Comparison of ENCODE assay signal across 21 cellular contexts in genomic region chr7:157329447-157329846, GRCh38. TPM values are rescaled to one million over a fixed set of nuclear protein-coding genes. Genes with fewer than 3 reads are reported as not detected.
DNase-seq lines count a peak whose midpoint lies in the region; ATAC-seq, FAIRE-seq and TF ChIP-seq lines count a peak whose summit lies in the region.
"Had no signal": no experiment of that assay in that cellular context is flagged by ENCODE, and none has a peak within 500 bp of the region (broad histone marks: within the 10 kb centered on the region; RNA-seq: fewer than 3 reads in every experiment).

No MANE protein-coding gene starts in this region.

- no peaks in the 10 kb centered on the region for H3K9me3 Mint-ChIP-seq in natural killer cell treated with Interleukin-12 subunit alpha and Interleukin-12 subunit beta and Interleukin-15 and Interleukin-18, amount 100 ng/mL, for 72 hours
- H3K9me3 Mint-ChIP-seq in natural killer cell: no peaks in the 10 kb centered on the region
- H3K9me3 Mint-ChIP-seq: CD4-positive, alpha-beta memory T cell had no signal

- H3K36me3 Mint-ChIP-seq in natural killer cell treated with Interleukin-12 subunit alpha and Interleukin-12 subunit beta and Interleukin-15 and Interleukin-18, amount 100 ng/mL, for 72 hours: no peaks in the 10 kb centered on the region
- H3K36me3 Mint-ChIP-seq in natural killer cell: no peaks in the 10 kb centered on the region
- H3K36me3 Mint-ChIP-seq: CD4-positive, alpha-beta memory T cell had no signal

- no peak overlapping the region for H3K27ac Mint-ChIP-seq in natural killer cell treated with Interleukin-12 subunit alpha and Interleukin-12 subunit beta and Interleukin-15 and Interleukin-18, amount 100 ng/mL, for 72 hours
- no peak overlapping the region for H3K27ac Mint-ChIP-seq in natural killer cell
- H3K27ac Mint-ChIP-seq: CD4-positive, alpha-beta memory T cell had no signal

- no peak for ATAC-seq in natural killer cell treated with Interleukin-12 subunit alpha and Interleukin-12 subunit beta and Interleukin-15 and Interleukin-18, amount 100 ng/mL, for 72 hours
- ATAC-seq in natural killer cell (no peak), SK-N-SH treated with all-trans-retinoic acid at 6 μM for 48 hours (peak; percentile 56), HG03039 (IDR thresholded peaks at IDR 0.05; ENCODE audit: unreplicated experiment) (no peak)

- no peak overlapping the region for H3K4me3 ChIP-seq in keratinocyte (ENCODE audit: control insufficient read depth in 2 of 3, extremely low read depth in 1 of 3, insufficient read depth in 2 of 3, low read depth in 1 of 3, low read length in 3 of 3)
- H3K4me3 ChIP-seq in testis: no peak overlapping the region
- no peak overlapping the region for H3K4me3 ChIP-seq in esophagus muscularis mucosa
- H3K4me3 ChIP-seq: HAP-1 had no signal

- no peaks in the 10 kb centered on the region for H3K9me1 ChIP-seq in keratinocyte (ENCODE audit: control insufficient read depth, extremely low read depth, insufficient read depth, low read length)

- no peaks in the 10 kb centered on the region for H3K36me3 ChIP-seq in keratinocyte (ENCODE audit: control insufficient read depth in 2 of 2, extremely low read depth in 1 of 2, insufficient read depth in 2 of 2, low read length in 2 of 2)
- no peaks in the 10 kb centered on the region for H3K36me3 ChIP-seq in testis (ENCODE audit: low read depth, missing control alignments)
- no peaks in the 10 kb centered on the region for H3K36me3 ChIP-seq in esophagus muscularis mucosa
- H3K36me3 ChIP-seq: HAP-1 had no signal

- no peak overlapping the region for H3K27ac ChIP-seq in keratinocyte (ENCODE audit: control insufficient read depth, insufficient read depth, low read length)
- no peak overlapping the region for H3K27ac ChIP-seq in testis
- H3K27ac ChIP-seq in esophagus muscularis mucosa (replicated peaks in 1 of 4): no peak overlapping the region

- peak overlapping the region; percentile 13 for H2AFZ ChIP-seq in keratinocyte (ENCODE audit: control insufficient read depth, low read length)

- H3K79me2 ChIP-seq in keratinocyte (ENCODE audit: control insufficient read depth, insufficient read depth, low read length): no peaks in the 10 kb centered on the region

- H3K4me1 Mint-ChIP-seq in natural killer cell treated with Interleukin-12 subunit alpha and Interleukin-12 subunit beta and Interleukin-15 and Interleukin-18, amount 100 ng/mL, for 72 hours (ENCODE audit: low read depth in 2 of 2): no peaks in the 10 kb centered on the region
- no peaks in the 10 kb centered on the region for H3K4me1 Mint-ChIP-seq in natural killer cell
- H3K4me1 Mint-ChIP-seq: CD4-positive, alpha-beta memory T cell had no signal

- TF ChIP-seq POLR2A in testis (IDR thresholded peaks at IDR 0.05) (no peak), esophagus muscularis mucosa (IDR thresholded peaks at IDR 0.05; ENCODE audit: low read depth) (no peak)

- WGBS in testis, 2 donors: 64 to 65% methylated on average over 12 of the region's 12 CpGs
- 80% methylated on average over 6 of the region's 12 CpGs for WGBS in esophagus muscularis mucosa

- H3K4me3 Mint-ChIP-seq in natural killer cell treated with Interleukin-12 subunit alpha and Interleukin-12 subunit beta and Interleukin-15 and Interleukin-18, amount 100 ng/mL, for 72 hours: no peak overlapping the region
- no peak overlapping the region for H3K4me3 Mint-ChIP-seq in natural killer cell
- H3K4me3 Mint-ChIP-seq: CD4-positive, alpha-beta memory T cell had no signal

- intact Hi-C loops in natural killer cell (cut with micrococcal nuclease) (no loop called here), testis (cut with DNase I; ENCODE audit: low total_unique reads) (no loop called here), esophagus muscularis mucosa (cut with DNase I) (no loop called here)

- H3K4me1 ChIP-seq in keratinocyte (ENCODE audit: control insufficient read depth, extremely low read depth, insufficient read depth, low read length): no peaks in the 10 kb centered on the region
- H3K4me1 ChIP-seq in testis: no peaks in the 10 kb centered on the region
- no peaks in the 10 kb centered on the region for H3K4me1 ChIP-seq in esophagus muscularis mucosa
- H3K4me1 ChIP-seq: Caco-2, HAP-1 had no signal

- TF ChIP-seq CTCF in natural killer cell (IDR thresholded peaks at IDR 0.05) (no peak), keratinocyte (optimal IDR thresholded peaks at IDR 0.05 in 1 of 3, IDR thresholded peaks at IDR 0.05 in 1 of 3, conservative IDR thresholded peaks at IDR 0.05 in 1 of 3; ENCODE audit: extremely low read depth in 1 of 3, insufficient read depth in 2 of 3, low read length in 3 of 3) (no peak), testis (IDR thresholded peaks at IDR 0.05) (no peak), esophagus muscularis mucosa (IDR thresholded peaks at IDR 0.05) (no peak)

- TF ChIP-seq EP300 in esophagus muscularis mucosa (IDR thresholded peaks at IDR 0.05): no peak

- peaks cover 2 to 7% of the 10 kb centered on the region in 2 donors for H3K27me3 Mint-ChIP-seq in natural killer cell treated with Interleukin-12 subunit alpha and Interleukin-12 subunit beta and Interleukin-15 and Interleukin-18, amount 100 ng/mL, for 72 hours
- peaks cover 0 to 4% of the 10 kb centered on the region in 2 donors for H3K27me3 Mint-ChIP-seq in natural killer cell (ENCODE audit: low read depth in 2 of 2)

- H4K20me1 ChIP-seq in keratinocyte (ENCODE audit: control insufficient read depth, extremely low read depth, insufficient read depth, low read length): no peaks in the 10 kb centered on the region

- H3K27me3 ChIP-seq in keratinocyte (ENCODE audit: control insufficient read depth, extremely low read depth, insufficient read depth, low read length): no peaks in the 10 kb centered on the region
- H3K27me3 ChIP-seq in testis: no peaks in the 10 kb centered on the region
- peaks cover 0 to 8% (median 0%) of the 10 kb centered on the region in 4 donors for H3K27me3 ChIP-seq in esophagus muscularis mucosa

- H3K9me3 ChIP-seq in keratinocyte (ENCODE audit: control insufficient read depth, low read depth, low read length): no peaks in the 10 kb centered on the region
- no peaks in the 10 kb centered on the region for H3K9me3 ChIP-seq in testis
- no peaks in the 10 kb centered on the region for H3K9me3 ChIP-seq in esophagus muscularis mucosa
- H3K9me3 ChIP-seq: Caco-2, HAP-1 had no signal

- dilution Hi-C loops in keratinocyte (cut with MboI; ENCODE audit: extremely low pct_ligation_motif_present, low sequenced_read_pairs): no loop called here

- peak; percentile 38 for DNase-seq in natural killer cell treated with Interleukin-12 subunit alpha and Interleukin-12 subunit beta and Interleukin-15 and Interleukin-18, amount 100 ng/mL, for 72 hours (ENCODE audit: low spot score)
- DNase-seq in natural killer cell: no peak
- DNase-seq in keratinocyte (ENCODE audit: low read depth, low spot score): no peak
- DNase-seq in testis: peak; percentile 58
- no peak for DNase-seq in esophagus muscularis mucosa (ENCODE audit: extremely low spot score)
- no peak for DNase-seq in SIG-M5 treated with dmso at 0.1 percent for 504 hours (lab: John Stamatoyannopoulos, UW; ENCODE audit: unreplicated experiment)
- DNase-seq: Caco-2; CD4-positive, alpha-beta memory T cell; DMS 273 treated with DMSO at 0.1 percent for 48 hours; DMS79 treated with DMSO at 0.1 percent for 48 hours; NCI-H1105; NCI-H2029 treated with DMSO at 0.1 percent for 48 hours; NCI-H2171; NCI-H345; NCI-H524; NCI-H774; NK-92 treated with Interleukin-12 subunit alpha and Interleukin-12 subunit beta, amount 100 ng/mL, for 24 hours had no signal

- H3K9ac ChIP-seq in keratinocyte (ENCODE audit: control insufficient read depth, extremely low read depth, insufficient read depth, low read length): no peak overlapping the region

- H3K4me2 ChIP-seq in keratinocyte (ENCODE audit: control insufficient read depth, extremely low read depth, insufficient read depth, low read depth, low read length): no peak overlapping the region

- no peak for FAIRE-seq in keratinocyte (lab: Jason Lieb, UNC)
- FAIRE-seq: RCC 7860 had no signal

TF ChIP-seq in SK-N-SH treated with all-trans-retinoic acid at 6 μM for 48 hours, 23 proteins besides CTCF, POLR2A, EP300 and RAD21 (continues in another document):
- TF ChIP-seq, protein P1, sequence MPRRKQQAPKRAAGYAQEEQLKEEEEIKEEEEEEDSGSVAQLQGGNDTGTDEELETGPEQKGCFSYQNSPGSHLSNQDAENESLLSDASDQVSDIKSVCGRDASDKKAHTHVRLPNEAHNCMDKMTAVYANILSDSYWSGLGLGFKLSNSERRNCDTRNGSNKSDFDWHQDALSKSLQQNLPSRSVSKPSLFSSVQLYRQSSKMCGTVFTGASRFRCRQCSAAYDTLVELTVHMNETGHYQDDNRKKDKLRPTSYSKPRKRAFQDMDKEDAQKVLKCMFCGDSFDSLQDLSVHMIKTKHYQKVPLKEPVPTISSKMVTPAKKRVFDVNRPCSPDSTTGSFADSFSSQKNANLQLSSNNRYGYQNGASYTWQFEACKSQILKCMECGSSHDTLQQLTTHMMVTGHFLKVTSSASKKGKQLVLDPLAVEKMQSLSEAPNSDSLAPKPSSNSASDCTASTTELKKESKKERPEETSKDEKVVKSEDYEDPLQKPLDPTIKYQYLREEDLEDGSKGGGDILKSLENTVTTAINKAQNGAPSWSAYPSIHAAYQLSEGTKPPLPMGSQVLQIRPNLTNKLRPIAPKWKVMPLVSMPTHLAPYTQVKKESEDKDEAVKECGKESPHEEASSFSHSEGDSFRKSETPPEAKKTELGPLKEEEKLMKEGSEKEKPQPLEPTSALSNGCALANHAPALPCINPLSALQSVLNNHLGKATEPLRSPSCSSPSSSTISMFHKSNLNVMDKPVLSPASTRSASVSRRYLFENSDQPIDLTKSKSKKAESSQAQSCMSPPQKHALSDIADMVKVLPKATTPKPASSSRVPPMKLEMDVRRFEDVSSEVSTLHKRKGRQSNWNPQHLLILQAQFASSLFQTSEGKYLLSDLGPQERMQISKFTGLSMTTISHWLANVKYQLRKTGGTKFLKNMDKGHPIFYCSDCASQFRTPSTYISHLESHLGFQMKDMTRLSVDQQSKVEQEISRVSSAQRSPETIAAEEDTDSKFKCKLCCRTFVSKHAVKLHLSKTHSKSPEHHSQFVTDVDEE (CRISPR knock-in tag; IDR thresholded peaks at IDR 0.05): no peak
- TF ChIP-seq ESRRG (CRISPR knock-in tag; IDR thresholded peaks at IDR 0.05): no peak

RNA-seq across cellular contexts. Expression of gene DNAJB6, which starts 7.4 kb away (rescaled TPM):
- 100 to 1,000 TPM; 139 to 145 TPM for total RNA-seq in natural killer cell treated with Interleukin-12 subunit alpha and Interleukin-12 subunit beta and Interleukin-15 and Interleukin-18, amount 100 ng/mL, for 72 hours
- total RNA-seq in natural killer cell (100 to 1,000 TPM; 309 to 343 (median 340) TPM), testis (100 to 1,000 TPM; 154 to 172 TPM), esophagus muscularis mucosa (100 to 1,000 TPM; 103 to 151 (median 139) TPM)
- polyA plus RNA-seq in keratinocyte (76.8 to 163 TPM (median 152 TPM) in 3 replicates), testis (ENCODE audit: insufficient read depth, low read depth, low replicate concordance) (262 TPM)
- 296 TPM for polyA plus RNA-seq in keratinocyte (2011; ENCODE audit: low read depth)
- 119 and 167 TPM in 2 replicates for polyA plus RNA-seq in keratinocyte (2011; cell fraction: cytosol; rRNA removed)
- polyA plus RNA-seq in keratinocyte (2011; cell fraction: nucleus; rRNA removed): 115 and 161 TPM in 2 replicates
- 190 TPM in 2 replicates for polyA plus RNA-seq in keratinocyte (2012; ENCODE audit: low replicate concordance)
- polyA minus RNA-seq in keratinocyte: 26.5 to 60.8 TPM (median 29.4 TPM) in 3 replicates
- polyA minus RNA-seq in keratinocyte (2011; cell fraction: cytosol; rRNA and poly(A)+ RNA removed): 69.4 TPM
- polyA minus RNA-seq in keratinocyte (2011; cell fraction: nucleus; rRNA and poly(A)+ RNA removed): 49.7 and 85.1 TPM in 2 replicates

Comparison
In these comparisons a context has a peak if more than half of its experiments do, and no peak if none do; other contexts are left out.
1. DNase-seq: peak in natural killer cell treated with Interleukin-12 subunit alpha and Interleukin-12 subunit beta and Interleukin-15 and Interleukin-18, amount 100 ng/mL, for 72 hours (single experiment) and testis (single experiment); none in natural killer cell (single experiment), keratinocyte (single experiment), esophagus muscularis mucosa (single experiment) and SIG-M5 treated with dmso at 0.1 percent for 504 hours (single experiment).